In genomic region chr22:19640306-19640705, GRCh38 we compare ENCODE assay signal across 1 cellular context.
TF ChIP-seq lines count a peak whose summit lies in the region.

No MANE protein-coding gene starts in this region.

TF ChIP-seq in K562, 482 proteins besides CTCF, POLR2A, EP300 and RAD21 (continued from another document):
- TF ChIP-seq, protein P1, sequence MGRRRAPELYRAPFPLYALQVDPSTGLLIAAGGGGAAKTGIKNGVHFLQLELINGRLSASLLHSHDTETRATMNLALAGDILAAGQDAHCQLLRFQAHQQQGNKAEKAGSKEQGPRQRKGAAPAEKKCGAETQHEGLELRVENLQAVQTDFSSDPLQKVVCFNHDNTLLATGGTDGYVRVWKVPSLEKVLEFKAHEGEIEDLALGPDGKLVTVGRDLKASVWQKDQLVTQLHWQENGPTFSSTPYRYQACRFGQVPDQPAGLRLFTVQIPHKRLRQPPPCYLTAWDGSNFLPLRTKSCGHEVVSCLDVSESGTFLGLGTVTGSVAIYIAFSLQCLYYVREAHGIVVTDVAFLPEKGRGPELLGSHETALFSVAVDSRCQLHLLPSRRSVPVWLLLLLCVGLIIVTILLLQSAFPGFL (CRISPR knock-in tag; IDR thresholded peaks at IDR 0.05), result no peak
